Comparison of ENCODE assay signal across 23 cellular contexts in genomic region chr12:124571556-124571955, GRCh38. TPM values are rescaled to one million over a fixed set of nuclear protein-coding genes. Genes with fewer than 3 reads are reported as not detected.
DNase-seq lines count a peak whose midpoint lies in the region; ATAC-seq, FAIRE-seq and TF ChIP-seq lines count a peak whose summit lies in the region.
"Had no signal": no experiment of that assay in that cellular context is flagged by ENCODE, and none has a peak within 500 bp of the region (broad histone marks: within the 10 kb centered on the region; RNA-seq: fewer than 3 reads in every experiment).

No MANE protein-coding gene starts in this region.

- no peak overlapping the region for H3K4me3 ChIP-seq in BLaER1 treated with 17β-estradiol and CSF1 and Interleukin-3, amounts not matched to agents 10 nM and 100 nM
- H3K4me3 ChIP-seq in IMR-90 (ENCODE audit: insufficient read depth, low read depth, low read length), result no peak overlapping the region
- no peak overlapping the region for H3K4me3 ChIP-seq in kidney (ENCODE audit: low read length in 2 of 2)
- H3K4me3 ChIP-seq: A549, GM23248, HAP-1 had no signal

- BruUV-seq in IMR-90 (replicated peaks; lab: Mats Ljungman, UMichigan), result no TSS peak

- H2AFZ ChIP-seq in IMR-90 (replicated peaks; ENCODE audit: low read length, poor library complexity), result no peak overlapping the region
- H2AFZ ChIP-seq: GM23248 had no signal

- H2AK9ac ChIP-seq in IMR-90 (replicated peaks; ENCODE audit: low read depth, low read length, poor library complexity), result no peak overlapping the region

- H3K79me1 ChIP-seq in IMR-90 (ENCODE audit: low read depth in 1 of 2, low read length in 2 of 2), result no peaks in the 10 kb centered on the region

- POLR2A ChIA-PET in IMR-90 (lab: Charles Lee; ENCODE audit: unreplicated experiment), result no interaction called here

- no peak overlapping the region for H3K23ac ChIP-seq in IMR-90 (ENCODE audit: low read depth, low read length)

- H3K9me3 ChIP-seq in BLaER1 treated with 17β-estradiol and CSF1 and Interleukin-3, amounts not matched to agents 10 nM and 100 nM (replicated peaks in 1 of 11), result peaks cover under 1 to 4% (median 2%) of the 10 kb centered on the region in 11 experiments; a peak in 20 of 22 replicates
- peaks cover 2% of the 10 kb centered on the region; the same call in 1 of the 2 replicates for H3K9me3 ChIP-seq in IMR-90 (ENCODE audit: control insufficient read depth, insufficient read depth, low read length)
- no peaks in the 10 kb centered on the region for H3K9me3 ChIP-seq in kidney (ENCODE audit: control insufficient read depth in 1 of 2, low read length in 2 of 2)
- H3K9me3 ChIP-seq: BE2C, HAP-1 had no signal

- dilution Hi-C loops in IMR-90 (cut with HindIII; ENCODE audit: low sequenced_read_pairs, unreplicated experiment), result no loop called here

- H4K20me1 ChIP-seq in BLaER1 treated with 17β-estradiol and CSF1 and Interleukin-3, amounts not matched to agents 10 nM and 100 nM, result peaks cover 0 to 2% (median 1%) of the 10 kb centered on the region in 11 experiments; a peak in 14 of 22 replicates
- H4K20me1 ChIP-seq in IMR-90 (ENCODE audit: insufficient read depth, low read length), result peaks cover 2% of the 10 kb centered on the region; the same call in 1 of the 2 replicates

- no peak for DNase-seq in IMR-90
- peak; percentile 26 for DNase-seq in kidney
- no peak for DNase-seq in stimulated activated CD4-positive, alpha-beta T cell treated with anti-CD3 and anti-CD28 coated beads, Interleukin-2, amount 100 ng/mL, for 24 hours
- DNase-seq in GDM1 (lab: John Stamatoyannopoulos, UW), result no peak
- DNase-seq: 8988T; ACHN; AML-193; BE2C; Caco-2; CD4-positive, CD25-positive, alpha-beta regulatory T cell; CD8-positive, alpha-beta T cell; DMS153; DND-41; GM23248; HFFc6 had no signal

- H2BK15ac ChIP-seq in IMR-90 (ENCODE audit: low read depth, low read length), result no peak overlapping the region

- no peak overlapping the region for H2AK5ac ChIP-seq in IMR-90 (ENCODE audit: low read depth, low read length)

- no peaks in the 10 kb centered on the region for H3K36me3 ChIP-seq in BLaER1 treated with 17β-estradiol and CSF1 and Interleukin-3, amounts not matched to agents 10 nM and 100 nM
- H3K36me3 ChIP-seq in IMR-90 (ENCODE audit: control insufficient read depth, insufficient read depth, low read length), result no peaks in the 10 kb centered on the region
- H3K36me3 ChIP-seq in kidney (ENCODE audit: control insufficient read depth in 1 of 2, insufficient read depth in 2 of 2, low read length in 2 of 2), result no peaks in the 10 kb centered on the region
- H3K36me3 ChIP-seq: BE2C, HAP-1 had no signal

- TF ChIP-seq RAD21 in IMR-90 (IDR thresholded peaks at IDR 0.05; ENCODE audit: low read length), result no peak

- H3K18ac ChIP-seq in IMR-90 (ENCODE audit: low read depth, low read length), result no peak overlapping the region

- no peak for FAIRE-seq in kidney (lab: Jason Lieb, UNC)
- FAIRE-seq: A549, G401.6, GM12892, H54 had no signal

- TF ChIP-seq POLR2A in IMR-90 (IDR thresholded peaks at IDR 0.05; ENCODE audit: low read depth, low read length), result no peak

- peaks cover 3% of the 10 kb centered on the region; the same call in 1 of the 2 replicates for H3K9me1 ChIP-seq in IMR-90 (ENCODE audit: insufficient read depth, low read length)

- WGBS in IMR-90 (ENCODE audit: extremely low coverage in 2 of 2, insufficient read length in 1 of 2), 2 experiments, result no CpG with 5 or more reads among the region's 2 CpGs

- no peak overlapping the region for H3K27ac ChIP-seq in BLaER1 treated with 17β-estradiol and CSF1 and Interleukin-3, amounts not matched to agents 10 nM and 100 nM
- H3K27ac ChIP-seq in IMR-90 (ENCODE audit: insufficient read depth, low read length) (no peak overlapping the region), kidney (ENCODE audit: low read depth in 2 of 2, low read length in 2 of 2) (no peak overlapping the region)
- H3K27ac ChIP-seq: C4-2B, GM23248 had no signal

- in situ Hi-C loops in IMR-90 (cut with MboI; ENCODE audit: low sequenced_read_pairs), result no loop called here

- intact Hi-C loops in IMR-90 (cut with micrococcal nuclease) (no loop called here), kidney (cut with DNase I) (no loop called here)

- H2BK120ac ChIP-seq in IMR-90 (ENCODE audit: low read depth, low read length), result no peak overlapping the region

- H2BK5ac ChIP-seq in IMR-90 (ENCODE audit: low read depth, low read length, poor library complexity, severe bottlenecking), result no peak overlapping the region

- H3K14ac ChIP-seq in IMR-90 (replicated peaks; ENCODE audit: low read depth, low read length), result no peak overlapping the region

- CTCF ChIA-PET in IMR-90 (lab: Yijun Ruan, JAX), result no interaction called here

- 0 out of 2 replicates have a peak overlapping the region, but pooled peaks have one; percentile 2 for H3K4ac ChIP-seq in IMR-90 (ENCODE audit: low read depth, low read length)

- peak overlapping the region; percentile 7 to 53 (median 29); a peak in 15 of 22 replicates for H3K4me2 ChIP-seq in BLaER1 treated with 17β-estradiol and CSF1 and Interleukin-3, amounts not matched to agents 10 nM and 100 nM
- H3K4me2 ChIP-seq in IMR-90 (ENCODE audit: low read depth, low read length), result no peak overlapping the region
- H3K4me2 ChIP-seq: A549 had no signal

- no peak overlapping the region for H4K91ac ChIP-seq in IMR-90 (ENCODE audit: insufficient read depth, low read depth, low read length)

- no peak for ATAC-seq in IMR-90 (ENCODE audit: low read depth)
- no peak for ATAC-seq in GM21619 (IDR thresholded peaks at IDR 0.05; ENCODE audit: unreplicated experiment)
- ATAC-seq: A549; CD8-positive, alpha-beta T cell had no signal

- H4K5ac ChIP-seq in IMR-90 (ENCODE audit: low read depth, low read length), result no peak overlapping the region

- 0 out of 22 replicates have a peak, but pooled peaks cover 0 to 9% (median 0%) of the 10 kb centered on the region in 11 experiments for H3K27me3 ChIP-seq in BLaER1 treated with 17β-estradiol and CSF1 and Interleukin-3, amounts not matched to agents 10 nM and 100 nM
- no peaks in the 10 kb centered on the region for H3K27me3 ChIP-seq in IMR-90 (ENCODE audit: control insufficient read depth, insufficient read depth, low read length)
- H3K27me3 ChIP-seq: BE2C had no signal

- no peak overlapping the region for H2BK20ac ChIP-seq in IMR-90 (ENCODE audit: low read depth, low read length)

- no peak for TF ChIP-seq CTCF in IMR-90 (conservative IDR thresholded peaks at IDR 0.05; ENCODE audit: low read depth, low read length)
- no peak for TF ChIP-seq CTCF in kidney (IDR thresholded peaks at IDR 0.05; ENCODE audit: borderline replicate concordance, extremely low read depth, insufficient read depth)

- peaks cover 37 to 65% (median 53%) of the 10 kb centered on the region in 10 experiments for H3K4me1 ChIP-seq in BLaER1 treated with 17β-estradiol and CSF1 and Interleukin-3, amounts not matched to agents 10 nM and 100 nM
- H3K4me1 ChIP-seq in IMR-90 (ENCODE audit: control insufficient read depth, insufficient read depth, low read length), result peaks cover 16% of the 10 kb centered on the region
- peaks cover 4 to 5% of the 10 kb centered on the region in 2 donors for H3K4me1 ChIP-seq in kidney (ENCODE audit: control insufficient read depth in 1 of 2, insufficient read depth in 1 of 2, low read depth in 1 of 2, low read length in 2 of 2)

- H3K56ac ChIP-seq in IMR-90 (ENCODE audit: extremely low read depth, insufficient read depth, low read length), result no peak overlapping the region

- no peak overlapping the region for H3K9ac ChIP-seq in BLaER1 treated with 17β-estradiol and CSF1 and Interleukin-3, amounts not matched to agents 10 nM and 100 nM
- H3K9ac ChIP-seq in IMR-90 (ENCODE audit: low read depth, low read length) (no peak overlapping the region), kidney (ENCODE audit: low read length in 2 of 2) (no peak overlapping the region)
- H3K9ac ChIP-seq: GM23248 had no signal

- no peak overlapping the region for H4K8ac ChIP-seq in IMR-90 (ENCODE audit: low read depth in 2 of 2, low read length in 2 of 2)

TF ChIP-seq in IMR-90, 13 proteins besides CTCF, POLR2A, EP300 and RAD21:
- no peak for TF ChIP-seq RFX5 (IDR thresholded peaks at IDR 0.05; ENCODE audit: low read depth, low read length)
- TF ChIP-seq CEBPB (IDR thresholded peaks at IDR 0.05; ENCODE audit: low read depth, low read length), result no peak
- no peak for TF ChIP-seq SMC3 (IDR thresholded peaks at IDR 0.05; ENCODE audit: low read depth, low read length)
- no peak for TF ChIP-seq CHD1 (IDR thresholded peaks at IDR 0.05; ENCODE audit: low read depth, low read length)
- no peak for TF ChIP-seq ELK1 (IDR thresholded peaks at IDR 0.05; ENCODE audit: borderline replicate concordance, low read depth, low read length)
- no peak for TF ChIP-seq MAZ (IDR thresholded peaks at IDR 0.05; ENCODE audit: borderline replicate concordance, low read depth, low read length)
- no peak for TF ChIP-seq USF2 (IDR thresholded peaks at IDR 0.05; ENCODE audit: low read depth, low read length)
- no peak for TF ChIP-seq MXI1 (IDR thresholded peaks at IDR 0.05; ENCODE audit: borderline replicate concordance, low read depth, low read length)
- TF ChIP-seq RCOR1 (IDR thresholded peaks at IDR 0.05; ENCODE audit: insufficient replicate concordance, low read length), result no peak

RNA-seq across cellular contexts. Expression of gene NCOR2, which starts 4.1 kb away (rescaled TPM):
- 12.9 and 15.3 TPM in 2 replicates for total RNA-seq in IMR-90 (2012; rRNA removed)
- 40.8 and 50.2 TPM in 2 replicates for polyA plus RNA-seq in IMR-90 (2012; rRNA removed)
- polyA plus RNA-seq in IMR-90 (2012; cell fraction: cytosol; rRNA removed), result 55.0 and 56.1 TPM in 2 replicates
- polyA plus RNA-seq in IMR-90 (2012; cell fraction: nucleus; rRNA removed; ENCODE audit: low replicate concordance), result 151 and 276 TPM in 2 replicates
- total RNA-seq in kidney, result 205 TPM
- 18.7 TPM for polyA plus RNA-seq in kidney (ENCODE audit: insufficient read depth, low read depth, low replicate concordance)

Comparison
In these comparisons a context has a peak if more than half of its experiments do, and no peak if none do; other contexts are left out.
1. RNA of gene NCOR2, which starts 4.1 kb away (total RNA-seq): 205 TPM in kidney (single experiment); 12.9 to 15.3 TPM in IMR-90; every median in the first group is over 10 times any median in the second.